14 cellular contexts compared by ENCODE assay signal in the genomic region with DNA sequence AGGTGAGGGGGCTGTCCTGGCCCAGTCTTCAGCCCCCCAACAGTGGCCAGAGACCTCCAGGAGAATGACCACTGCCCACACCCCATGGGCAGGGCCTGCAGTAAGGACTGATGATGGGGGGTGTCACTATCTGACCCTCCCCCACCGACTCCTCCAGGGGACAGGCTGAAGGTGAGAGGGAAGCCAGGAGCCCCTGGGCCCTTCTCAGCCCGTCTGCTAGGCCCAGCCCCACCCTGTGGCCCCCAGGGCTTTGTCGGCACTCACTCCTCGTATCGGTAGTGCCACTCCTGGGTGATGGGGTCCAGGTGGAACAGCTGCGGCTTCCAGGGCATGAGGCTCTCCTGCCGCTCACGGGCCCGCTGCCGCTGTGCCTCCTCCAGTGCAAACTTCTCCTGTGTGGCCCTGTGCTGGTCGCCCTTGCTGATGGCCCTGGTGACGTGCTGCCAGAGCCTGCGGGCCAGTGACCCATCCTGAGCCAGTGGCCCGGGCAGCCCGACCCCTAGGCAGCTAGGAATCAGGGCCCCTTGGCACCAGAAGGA. TPM values are rescaled to one million over a fixed set of nuclear protein-coding genes. Genes with fewer than 3 reads are reported as not detected.
DNase-seq lines count a peak whose midpoint lies in the region; ATAC-seq, FAIRE-seq and TF ChIP-seq lines count a peak whose summit lies in the region.
"Had no signal": no experiment of that assay in that cellular context is flagged by ENCODE, and none has a peak within 500 bp of the region (broad histone marks: within the 10 kb centered on the region; RNA-seq: fewer than 3 reads in every experiment).

No MANE protein-coding gene starts in this region.

- DNase-seq in GM10248 (ENCODE audit: extremely low spot score): peak; percentile 17
- DNase-seq in GM20000 (ENCODE audit: low spot score): peak; percentile 17
- DNase-seq in H1 (ENCODE audit: low read depth in 1 of 2, low spot score in 2 of 2): peak in 1 of 2 experiments; percentile 43
- peak; percentile 21 for DNase-seq in stomach
- DNase-seq in activated CD4-positive, alpha-beta T cell treated with anti-CD3 and anti-CD28 coated beads for 1 hour: no peak
- no peak for DNase-seq in NCI-H82 (lab: John Stamatoyannopoulos, UW)
- no peak for DNase-seq in Right ventricle myocardium inferior (ENCODE audit: missing footprints)
- DNase-seq: EL, MG63, NCI-H1930, NCI-H446 treated with DMSO at 0.1 percent for 48 hours had no signal

- no peak overlapping the region for H3K14ac ChIP-seq in H1 (ENCODE audit: insufficient read length)

- H2BK5ac ChIP-seq in H1 (ENCODE audit: low read depth, low read length): 0 out of 2 replicates have a peak overlapping the region, but pooled peaks have one; percentile 52

- H2BK15ac ChIP-seq in H1 (ENCODE audit: low read length): peak overlapping the region; percentile 81; the same call in 1 of the 2 replicates

- H2AK5ac ChIP-seq in H1 (ENCODE audit: low read depth, low read length): no peak overlapping the region; the same call in 1 of the 2 replicates

- peaks cover 0 to 20% (median 6%) of the 10 kb centered on the region in 4 experiments; a peak in 5 of 7 replicates for H3K4me1 ChIP-seq in H1 (replicated peaks in 1 of 4; ENCODE audit: control insufficient read depth in 3 of 4, insufficient read depth in 4 of 4, low read length in 3 of 4)
- peaks cover 0 to 15% (median 7%) of the 10 kb centered on the region in 4 donors for H3K4me1 ChIP-seq in stomach

- no peak overlapping the region for H4K5ac ChIP-seq in H1 (ENCODE audit: insufficient read length, low read depth, low read length)

- TF ChIP-seq POLR2A in H1 (IDR thresholded peaks at IDR 0.05; ENCODE audit: control extremely low read depth in 1 of 2, low read depth in 2 of 2, low read length in 2 of 2) (no peak), stomach (IDR thresholded peaks at IDR 0.05) (no peak)

- no peak overlapping the region for H3K18ac ChIP-seq in H1 (ENCODE audit: extremely low read depth, low read length)

- intact Hi-C loops in stomach (cut with DNase I; ENCODE audit: low total_unique reads) (loop anchor here (5.0 kb wide), 1 partner anchor 55 kb away; no protein-coding TSS in a partner anchor), Right ventricle myocardium inferior (cut with DNase I) (loop anchor here (5.0 kb wide), 1 partner anchor 35 kb away; a partner anchor contains a TSS)

- H4K91ac ChIP-seq in H1 (replicated peaks; ENCODE audit: insufficient read length, low read length): no peak overlapping the region

- H3K9me3 ChIP-seq in H1 (ENCODE audit: insufficient read depth in 2 of 2, low read depth in 1 of 2, low read length in 1 of 2) (no peaks in the 10 kb centered on the region), stomach (no peaks in the 10 kb centered on the region)
- H3K9me3 ChIP-seq: BLaER1 treated with 17β-estradiol and CSF1 and Interleukin-3, amounts not matched to agents 10 nM and 100 nM; MG63; SJCRH30 had no signal

- no peak overlapping the region for H2BK120ac ChIP-seq in H1 (replicated peaks; ENCODE audit: low read depth, low read length)

- no peaks in the 10 kb centered on the region for H3K27me3 ChIP-seq in H1 (replicated peaks in 1 of 4; ENCODE audit: control insufficient read depth in 3 of 4, extremely low read depth in 1 of 4, insufficient read depth in 3 of 4, low read length in 3 of 4)
- H3K27me3 ChIP-seq in stomach: no peaks in the 10 kb centered on the region
- H3K27me3 ChIP-seq: BLaER1 treated with 17β-estradiol and CSF1 and Interleukin-3, amounts not matched to agents 10 nM and 100 nM; MG63; SJCRH30 had no signal

- no peak overlapping the region for H3K4me2 ChIP-seq in H1 (ENCODE audit: insufficient read depth in 1 of 2, low read depth in 2 of 2, low read length in 2 of 2)

- TF ChIP-seq EP300 in H1 (IDR thresholded peaks at IDR 0.05; ENCODE audit: borderline replicate concordance in 1 of 2, low read depth in 2 of 2, low read length in 2 of 2) (no peak), stomach (IDR thresholded peaks at IDR 0.05) (no peak)

- no peak overlapping the region for H3K4me3 ChIP-seq in H1 (ENCODE audit: extremely low read depth in 1 of 4, insufficient read depth in 2 of 4, low read depth in 3 of 4, low read length in 4 of 4)
- H3K4me3 ChIP-seq in stomach: no peak overlapping the region
- H3K4me3 ChIP-seq: BLaER1 treated with 17β-estradiol and CSF1 and Interleukin-3, amounts not matched to agents 10 nM and 100 nM; MG63; SJCRH30 had no signal

- CTCF ChIA-PET in GM10248 (lab: Yijun Ruan, JAX): interaction anchor here (0.8 to 3.6 kb wide), 6 partner anchors 10 to 139 kb away, joined by 3 to 54 read pairs (median 4); no protein-coding TSS in a partner anchor
- CTCF ChIA-PET in H1 (lab: Charles Lee; ENCODE audit: partially characterized antibody): interaction anchor here (0.6 to 13.7 kb wide), 12 partner anchors 10 to 342 kb away, joined by 3 to 434 read pairs (median 4); no protein-coding TSS in a partner anchor

- H3K23ac ChIP-seq in H1 (ENCODE audit: insufficient read length): no peak overlapping the region

- WGBS in H1 (ENCODE audit: extremely low coverage in 1 of 2, insufficient coverage in 1 of 2, insufficient read length in 1 of 2, insufficient replicate concordance in 2 of 2, low coverage in 1 of 2, low lambda C conversion rate in 2 of 2, missing lambda C conversion rate in 1 of 2), 2 experiments: 88% methylated on average over 15 of the region's 15 CpGs; no CpG with 5 or more reads in 1 of the 2 experiments
- WGBS in stomach, 5 donors: 82 to 93% (median 88%) methylated on average over 8 to 15 of the region's 15 CpGs

- POLR2A ChIA-PET in GM10248 (lab: Yijun Ruan, JAX) (no interaction called here), H1 (lab: Charles Lee; ENCODE audit: partially characterized antibody) (interaction anchor here (1.1 to 1.8 kb wide), 4 partner anchors 10 to 69 kb away, joined by 3 to 7 read pairs (median 4); a partner anchor contains a TSS)

- ATAC-seq in Right ventricle myocardium inferior: no peak

- H2BK12ac ChIP-seq in H1 (ENCODE audit: low read depth, low read length): peak overlapping the region; percentile 94; the same call in 1 of the 2 replicates

- no peaks in the 10 kb centered on the region for H3K36me3 ChIP-seq in H1 (ENCODE audit: control insufficient read depth in 2 of 4, insufficient read depth in 4 of 4, low read length in 3 of 4)
- H3K36me3 ChIP-seq in stomach: peaks cover 11 to 82% (median 60%) of the 10 kb centered on the region in 4 donors
- H3K36me3 ChIP-seq: MG63, SJCRH30 had no signal

- no peak for TF ChIP-seq RAD21 in H1 (IDR thresholded peaks at IDR 0.05 in 1 of 2, conservative IDR thresholded peaks at IDR 0.05 in 1 of 2; ENCODE audit: low read depth in 2 of 2, low read length in 2 of 2)

- no peak overlapping the region for H4K8ac ChIP-seq in H1 (ENCODE audit: extremely low read depth, insufficient read depth, low read length)

- no peak for FAIRE-seq in H1 (lab: Jason Lieb, UNC)
- FAIRE-seq: GM19239 had no signal

- no peak overlapping the region for H3K56ac ChIP-seq in H1 (replicated peaks; ENCODE audit: insufficient read length, low read depth, low read length)

- H3K79me2 ChIP-seq in H1 (ENCODE audit: control insufficient read depth in 1 of 2, insufficient read depth in 2 of 2, low read length in 2 of 2): no peaks in the 10 kb centered on the region

- 0 out of 2 replicates have a peak overlapping the region, but pooled peaks have one; percentile 61 for H2BK20ac ChIP-seq in H1 (ENCODE audit: low read length)

- H2AFZ ChIP-seq in H1 (ENCODE audit: low read length): no peak overlapping the region

- peaks cover 0 to 2% of the 10 kb centered on the region in 2 experiments for H4K20me1 ChIP-seq in H1 (replicated peaks in 1 of 2; ENCODE audit: control insufficient read depth in 1 of 2, insufficient read depth in 2 of 2, low read length in 2 of 2)

- H3K4ac ChIP-seq in H1 (replicated peaks; ENCODE audit: insufficient read length, low read depth, low read length): no peak overlapping the region

- H3K9ac ChIP-seq in H1 (replicated peaks in 1 of 4; ENCODE audit: extremely low read depth in 1 of 4, low read depth in 3 of 4, low read length in 3 of 4): no peak overlapping the region

- H3K23me2 ChIP-seq in H1 (ENCODE audit: low read depth, low read length): no peaks in the 10 kb centered on the region

- no peak overlapping the region for H3K27ac ChIP-seq in H1 (ENCODE audit: low read depth, low read length)
- H3K27ac ChIP-seq in stomach: no peak overlapping the region
- H3K27ac ChIP-seq: BLaER1 treated with 17β-estradiol and CSF1 and Interleukin-3, amounts not matched to agents 10 nM and 100 nM; SJCRH30 had no signal

- TF ChIP-seq CTCF in GM10248 (IDR thresholded peaks at IDR 0.05; ENCODE audit: control extremely low read depth, extremely low read depth, low read depth, missing control alignments) (no peak), GM20000 (IDR thresholded peaks at IDR 0.05; ENCODE audit: extremely low read depth, missing control alignments) (no peak), H1 (IDR thresholded peaks at IDR 0.05; ENCODE audit: control extremely low read depth in 1 of 3, insufficient read depth in 1 of 3, low read depth in 1 of 3, low read length in 3 of 3) (no peak), stomach (IDR thresholded peaks at IDR 0.05) (no peak)

- H3K79me1 ChIP-seq in H1 (ENCODE audit: low read depth, low read length): no peaks in the 10 kb centered on the region

TF ChIP-seq in H1, 55 proteins besides CTCF, POLR2A, EP300 and RAD21 (continues in another document):
- TF ChIP-seq BCL11A (IDR thresholded peaks at IDR 0.05; ENCODE audit: low read depth in 2 of 2, low read length in 2 of 2): no peak
- TF ChIP-seq GTF2F1 (IDR thresholded peaks at IDR 0.05; ENCODE audit: borderline replicate concordance, low read depth, low read length): no peak
- TF ChIP-seq MAFK (IDR thresholded peaks at IDR 0.05; ENCODE audit: low read depth, low read length): no peak
- TF ChIP-seq RXRA (IDR thresholded peaks at IDR 0.05; ENCODE audit: insufficient read depth, low read depth, low read length): no peak
- no peak for TF ChIP-seq BACH1 (IDR thresholded peaks at IDR 0.05; ENCODE audit: low read length)
- no peak for TF ChIP-seq PHF8 (conservative IDR thresholded peaks at IDR 0.05; ENCODE audit: low read depth, low read length)
- TF ChIP-seq SAP30 (IDR thresholded peaks at IDR 0.05; ENCODE audit: insufficient read depth, insufficient replicate concordance, low read length): no peak
- no peak for TF ChIP-seq TBP (IDR thresholded peaks at IDR 0.05; ENCODE audit: low read depth, low read length)

RNA-seq across cellular contexts. Expression of a gene that starts 35.4 kb away (rescaled TPM):
- 89.4 and 100 TPM in 2 replicates for total RNA-seq in H1 (2021; fragmentation: NEBNext Ultra II Directional; extraction: Animal tissue kit (Norgen Biotek cat#: 25700))
- polyA plus RNA-seq in H1 (2011; rRNA removed) (44.1 and 52.2 TPM in 2 replicates), stomach (10 to 100 TPM; 25.2 to 44.9 (median 35.7) TPM)
- 80.1 TPM for polyA plus RNA-seq in H1 (2011; cell fraction: cytosol; rRNA removed)
- 153 TPM for polyA plus RNA-seq in H1 (2011; cell fraction: nucleus; rRNA removed)
- 66.9 to 85.6 TPM (median 81.2 TPM) in 4 replicates for polyA plus RNA-seq in H1 (2012, experiment 1 of 2)
- polyA plus RNA-seq in H1 (2012, experiment 2 of 2): 40.9 TPM
- 50.9 TPM for polyA plus RNA-seq in H1 (2013, experiment 1 of 2)
- 47.6 TPM for polyA plus RNA-seq in H1 (2013, experiment 2 of 2)
- polyA minus RNA-seq in H1 (2011; rRNA and poly(A)+ RNA removed): 61.8 and 68.1 TPM in 2 replicates
- 33.2 TPM for polyA minus RNA-seq in H1 (2011; cell fraction: cytosol; rRNA and poly(A)+ RNA removed)
- polyA minus RNA-seq in H1 (2011; cell fraction: nucleus; rRNA and poly(A)+ RNA removed): 83.4 TPM
- total RNA-seq in stomach (10 to 100 TPM; 28.6 to 54.2 (median 42.6) TPM), Right ventricle myocardium inferior (17.2 TPM)

Comparison
In these comparisons a context has a peak if more than half of its experiments do, and no peak if none do; other contexts are left out.
1. DNase-seq: peak in GM10248 (single experiment), GM20000 (single experiment) and stomach (single experiment); none in activated CD4-positive, alpha-beta T cell treated with anti-CD3 and anti-CD28 coated beads for 1 hour (single experiment), NCI-H82 (single experiment) and Right ventricle myocardium inferior (single experiment).